9 cellular contexts compared by ENCODE assay signal in the genomic region with DNA sequence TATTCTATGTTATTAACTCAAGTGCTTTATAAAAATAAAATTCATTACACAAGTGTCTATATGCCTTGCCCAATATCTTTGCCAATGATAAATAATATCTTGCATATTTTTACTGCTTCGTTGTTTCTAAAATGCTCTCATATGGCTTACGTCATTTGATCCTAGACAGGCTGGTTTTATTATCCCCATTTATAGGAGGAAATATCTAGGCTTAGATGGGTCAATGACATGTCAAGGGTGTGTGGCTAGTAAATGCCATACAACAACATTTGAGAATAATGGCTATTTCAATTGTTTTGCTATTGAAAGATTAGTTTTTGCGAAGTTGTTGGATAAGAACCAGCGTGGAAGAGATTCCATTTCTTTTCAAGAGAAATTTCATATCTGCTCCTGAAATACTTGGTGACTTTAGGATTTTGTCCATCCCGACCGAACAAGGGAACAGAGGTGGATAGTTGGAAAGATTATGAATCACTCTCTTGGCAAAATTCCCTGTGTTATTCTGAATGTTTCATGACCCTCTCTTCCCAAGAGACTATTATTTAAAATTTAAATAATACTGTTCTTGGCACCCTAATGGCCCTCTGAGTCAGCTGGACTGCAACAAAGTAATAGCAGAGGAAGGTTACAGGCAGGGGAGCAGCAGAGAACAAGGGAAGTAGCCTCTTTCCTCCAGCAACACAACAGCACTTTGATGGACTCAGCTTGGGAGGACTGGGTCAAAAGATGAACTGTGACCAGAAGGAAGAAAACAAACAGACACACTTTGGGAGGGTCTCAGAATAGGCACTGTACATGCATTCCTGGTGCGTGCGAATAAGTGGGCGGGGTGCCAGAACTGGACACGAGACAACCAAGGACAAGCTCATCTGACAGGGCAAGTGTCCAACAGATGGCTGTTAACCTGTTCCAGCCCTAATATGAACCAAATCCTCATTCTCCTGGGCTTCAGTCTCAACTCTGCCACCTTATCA.
A peak's percentile ranks its signal among the peaks of the same experiment; 100 is the strongest.
DNase-seq lines count a peak whose midpoint lies in the region; ATAC-seq and TF ChIP-seq lines count a peak whose summit lies in the region.
"Had no signal": no experiment of that assay in that cellular context is flagged by ENCODE, and none has a peak within 500 bp of the region (broad histone marks: within the 10 kb centered on the region; RNA-seq: fewer than 3 reads in every experiment).

No MANE protein-coding gene starts in this region.

- H3K4me1 ChIP-seq in SJSA1 (replicated peaks): peaks cover 26% of the 10 kb centered on the region
- peaks cover 29% of the 10 kb centered on the region for H3K4me1 ChIP-seq in foreskin keratinocyte
- H3K4me1 ChIP-seq in prostate gland (replicated peaks): no peaks in the 10 kb centered on the region
- H3K4me1 ChIP-seq in endodermal cell (ENCODE audit: control insufficient read depth, insufficient read depth, low read length): peaks cover 21% of the 10 kb centered on the region
- no peaks in the 10 kb centered on the region for H3K4me1 ChIP-seq in Karpas-422 (ENCODE audit: low read length)

- no peaks in the 10 kb centered on the region for H3K27me3 Mint-ChIP-seq in endodermal cell (ENCODE audit: insufficient read depth)

- no peak overlapping the region for H2AFZ ChIP-seq in Karpas-422 (ENCODE audit: low read length)

- no peak overlapping the region for H3K27ac Mint-ChIP-seq in endodermal cell

- no peak for TF ChIP-seq POLR2A in prostate gland (IDR thresholded peaks at IDR 0.05)

- peak; percentile 84 for DNase-seq in Daoy (ENCODE audit: low read depth)
- peak; percentile 59 to 67 for DNase-seq in SJSA1 (ENCODE audit: low read depth in 1 of 2, low spot score in 2 of 2)
- DNase-seq in foreskin keratinocyte: peak in 1 of 2 donors; percentile 69
- DNase-seq in prostate gland (ENCODE audit: low spot score): peak; percentile 15
- DNase-seq in iPS-NIHi7 (ENCODE audit: extremely low spot score): no peak
- DNase-seq in endodermal cell: no peak
- DNase-seq in Karpas-422: no peak
- DNase-seq: OCI-M1 had no signal

- H3K9me2 ChIP-seq in Karpas-422 (replicated peaks; ENCODE audit: insufficient read depth, low read length): no peaks in the 10 kb centered on the region

- WGBS in prostate gland: 38% methylated on average over 10 of the region's 10 CpGs
- WGBS in endodermal cell (ENCODE audit: insufficient coverage in 1 of 2, insufficient read length in 1 of 2), 2 experiments: 95 to 96% methylated on average over 8 to 10 of the region's 10 CpGs

- no peaks in the 10 kb centered on the region for H4K20me1 ChIP-seq in Karpas-422 (ENCODE audit: insufficient read depth, low read depth, low read length)

- no peaks in the 10 kb centered on the region for H3K9me3 ChIP-seq in SJSA1 (replicated peaks)
- H3K9me3 ChIP-seq in prostate gland: no peaks in the 10 kb centered on the region
- H3K9me3 ChIP-seq in endodermal cell (ENCODE audit: control insufficient read depth, low read length): no peaks in the 10 kb centered on the region
- no peaks in the 10 kb centered on the region for H3K9me3 ChIP-seq in Karpas-422 (ENCODE audit: low read length)

- H3K9me3 Mint-ChIP-seq in endodermal cell: no peaks in the 10 kb centered on the region

- intact Hi-C loops in prostate gland (cut with DNase I): no loop called here

- H3K36me3 ChIP-seq in SJSA1 (no peaks in the 10 kb centered on the region), prostate gland (no peaks in the 10 kb centered on the region), endodermal cell (ENCODE audit: control insufficient read depth, insufficient read depth, low read length) (no peaks in the 10 kb centered on the region), Karpas-422 (ENCODE audit: insufficient read depth, low read length) (no peaks in the 10 kb centered on the region)

- TF ChIP-seq CTCF in foreskin keratinocyte (conservative IDR thresholded peaks at IDR 0.05): no peak
- TF ChIP-seq CTCF in prostate gland (IDR thresholded peaks at IDR 0.05): no peak
- no peak for TF ChIP-seq CTCF in endodermal cell (conservative IDR thresholded peaks at IDR 0.05)

- no peaks in the 10 kb centered on the region for H3K36me3 Mint-ChIP-seq in endodermal cell (ENCODE audit: low read depth)

- peaks cover 36% of the 10 kb centered on the region for H3K4me1 Mint-ChIP-seq in endodermal cell

- H3K4me2 ChIP-seq in Karpas-422 (ENCODE audit: low read depth, low read length, poor library complexity, severe bottlenecking): no peak overlapping the region

- ATAC-seq in foreskin keratinocyte (peak; percentile 74), HG03280 (IDR thresholded peaks at IDR 0.05; ENCODE audit: unreplicated experiment) (no peak)

- H3K9ac ChIP-seq in endodermal cell (ENCODE audit: extremely low read depth, low read length, poor library complexity, severe bottlenecking) (no peak overlapping the region), Karpas-422 (ENCODE audit: low read length) (no peak overlapping the region)

- no peaks in the 10 kb centered on the region for H3K79me2 ChIP-seq in Karpas-422 (ENCODE audit: low read length)

- peak overlapping the region; percentile 26; the same call in 1 of the 2 replicates for H3K27ac ChIP-seq in SJSA1
- no peak overlapping the region for H3K27ac ChIP-seq in foreskin keratinocyte
- peak overlapping the region; percentile 18 to 39 for H3K27ac ChIP-seq in prostate gland
- no peak overlapping the region for H3K27ac ChIP-seq in endodermal cell (ENCODE audit: low read depth, low read length)
- H3K27ac ChIP-seq in Karpas-422 (ENCODE audit: low read length): no peak overlapping the region

- H3K4me3 ChIP-seq in SJSA1 (no peak overlapping the region), prostate gland (no peak overlapping the region), endodermal cell (ENCODE audit: low read length) (no peak overlapping the region), Karpas-422 (ENCODE audit: low read length) (no peak overlapping the region)

- no peak overlapping the region for H3K4me3 Mint-ChIP-seq in endodermal cell

- H3K27me3 ChIP-seq in SJSA1 (replicated peaks) (no peaks in the 10 kb centered on the region), foreskin keratinocyte (no peaks in the 10 kb centered on the region), prostate gland (replicated peaks; ENCODE audit: insufficient read depth) (no peaks in the 10 kb centered on the region), endodermal cell (ENCODE audit: control insufficient read depth, insufficient read depth, low read length, poor library complexity, severe bottlenecking) (no peaks in the 10 kb centered on the region), Karpas-422 (ENCODE audit: low read length) (no peaks in the 10 kb centered on the region; the same call in 1 of the 2 replicates)

Comparison
In these comparisons a context has a peak if more than half of its experiments do, and no peak if none do; other contexts are left out.
1. DNase-seq: peak in Daoy (single experiment), SJSA1 (2 of 2) and prostate gland (single experiment); none in iPS-NIHi7 (single experiment), endodermal cell (single experiment) and Karpas-422 (single experiment).
2. H3K27ac ChIP-seq: peak in SJSA1 (single experiment) and prostate gland (2 of 2); none in foreskin keratinocyte (single experiment), endodermal cell (single experiment) and Karpas-422 (single experiment).